Comparison of ENCODE assay signal across 1 cellular context in the genomic region with DNA sequence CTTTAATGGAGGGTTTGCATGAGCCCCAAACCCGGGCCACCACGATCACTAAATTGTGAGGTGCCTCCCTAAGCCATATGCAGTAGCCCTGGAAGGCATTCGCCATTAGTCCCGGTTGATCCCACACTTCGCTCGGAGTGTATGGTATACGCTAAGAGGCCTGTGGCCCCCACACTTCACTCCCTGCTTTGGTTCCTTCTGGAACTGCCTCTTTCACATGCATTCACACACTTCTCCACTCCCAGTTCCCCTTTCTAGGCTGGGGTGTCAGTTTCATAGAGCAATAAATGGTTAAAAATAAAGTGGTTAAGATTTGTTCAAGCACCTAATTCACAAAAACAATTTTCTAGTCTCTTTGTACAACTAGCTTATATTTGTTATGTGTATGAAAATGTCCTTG.
TF ChIP-seq lines count a peak whose summit lies in the region.

No MANE protein-coding gene starts in this region.

TF ChIP-seq in K562, 482 proteins besides CTCF, POLR2A, EP300 and RAD21 (continued from another document):
- TF ChIP-seq PRDM10 (IDR thresholded peaks at IDR 0.05; ENCODE audit: partially characterized antibody), result peak; percentile 34
- no peak for TF ChIP-seq STAT5B (CRISPR knock-in tag; IDR thresholded peaks at IDR 0.05)
TF ChIP-seq in K562: peak in this region for 2.
